ENCODE assay signal across 1 cellular context in the genomic region with DNA sequence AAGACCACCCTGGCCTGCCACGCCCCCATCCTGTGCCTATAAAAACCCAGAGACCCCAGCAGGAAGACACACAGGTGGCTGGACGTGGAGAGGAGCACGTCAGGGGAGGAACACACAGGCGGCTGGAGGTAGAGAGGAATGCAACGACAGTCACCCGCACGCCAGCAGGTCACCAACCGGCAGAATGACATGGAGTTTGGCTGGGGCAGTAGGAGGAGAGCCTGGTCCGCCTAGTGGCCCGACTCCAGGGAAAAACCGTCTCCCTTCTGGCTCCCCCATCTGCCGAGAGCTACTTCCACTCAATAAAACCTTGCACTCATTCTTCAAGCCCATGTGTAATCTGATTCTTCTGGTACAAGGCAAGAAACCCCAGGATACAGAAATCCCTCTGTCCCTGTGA.
TF ChIP-seq lines count a peak whose summit lies in the region.

No MANE protein-coding gene starts in this region.

TF ChIP-seq in H1, 55 proteins besides CTCF, POLR2A, EP300 and RAD21:
- no peak for TF ChIP-seq SRF (IDR thresholded peaks at IDR 0.05; ENCODE audit: low read depth, low read length)
- no peak for TF ChIP-seq NRF1 (IDR thresholded peaks at IDR 0.05; ENCODE audit: low read depth, low read length)
- no peak for TF ChIP-seq TEAD4 (IDR thresholded peaks at IDR 0.05; ENCODE audit: low read depth, low read length)
- TF ChIP-seq EZH2 (IDR thresholded peaks at IDR 0.05; ENCODE audit: low read depth, low read length, severe bottlenecking), result no peak
- no peak for TF ChIP-seq TAF7 (optimal IDR thresholded peaks at IDR 0.05; ENCODE audit: borderline replicate concordance, low read depth, low read length)
TF ChIP-seq in H1: peak in this region for 0.
